In the genomic region with DNA sequence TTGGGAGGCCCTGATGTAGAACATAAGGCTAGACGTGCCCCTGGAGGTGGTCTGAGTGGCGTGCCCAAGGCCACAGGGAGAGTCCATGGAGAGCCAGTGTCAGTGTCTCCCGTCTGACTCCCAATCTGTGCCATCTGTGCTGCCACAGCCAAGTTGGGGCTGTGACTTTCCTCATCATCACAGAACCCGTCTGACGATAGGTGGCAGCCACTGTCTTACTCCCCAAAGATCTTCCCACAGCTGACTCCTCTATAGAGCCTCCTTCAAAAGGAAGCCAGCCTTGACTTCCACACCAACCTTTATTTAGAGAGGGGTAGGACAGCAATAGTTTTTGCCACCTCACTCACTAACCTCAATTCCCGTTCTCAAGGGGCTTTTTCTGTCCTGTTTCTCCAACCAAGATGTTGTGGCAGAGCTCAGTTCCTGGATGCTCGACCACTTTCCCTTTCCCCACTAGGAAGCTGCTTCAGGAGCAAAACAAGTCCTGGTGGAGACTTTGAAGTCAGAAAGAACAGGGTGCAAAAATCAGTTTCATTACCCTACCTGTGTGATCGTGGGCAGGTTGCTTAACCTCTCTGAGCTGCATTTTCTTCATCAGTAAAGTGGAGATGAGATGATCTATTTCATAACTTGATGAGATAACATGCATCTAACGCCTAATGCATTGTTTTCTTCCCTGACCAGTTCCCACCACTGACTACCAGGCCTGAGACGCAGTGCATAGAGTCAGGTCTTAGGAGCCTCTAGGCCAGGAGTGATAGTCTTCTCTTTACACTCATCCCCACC, we compare ENCODE assay signal across 17 cellular contexts.
A peak's percentile ranks its signal among the peaks of the same experiment; 100 is the strongest.
DNase-seq lines count a peak whose midpoint lies in the region; ATAC-seq, FAIRE-seq and TF ChIP-seq lines count a peak whose summit lies in the region.
"Had no signal": no experiment of that assay in that cellular context is flagged by ENCODE, and none has a peak within 500 bp of the region (broad histone marks: within the 10 kb centered on the region; RNA-seq: fewer than 3 reads in every experiment).

No MANE protein-coding gene starts in this region.

- no peak overlapping the region for H3K4me2 ChIP-seq in K562 (ENCODE audit: insufficient read depth, low read length)
- no peak overlapping the region for H3K4me2 ChIP-seq in trophoblast cell (ENCODE audit: low read length)
- H3K4me2 ChIP-seq: BLaER1 treated with 17β-estradiol and CSF1 and Interleukin-3, amounts not matched to agents 10 nM and 100 nM had no signal

- no peak overlapping the region for H3K23ac ChIP-seq in trophoblast cell (ENCODE audit: low read length)

- POLR2A ChIA-PET in K562 (lab: Yijun Ruan, JAX): no interaction called here

- no peak for TF ChIP-seq CTCF in K562 (IDR thresholded peaks at IDR 0.05 in 2 of 3, conservative IDR thresholded peaks at IDR 0.05 in 1 of 3; ENCODE audit: insufficient read depth in 2 of 3, low read depth in 1 of 3, low read length in 3 of 3)
- no peak for TF ChIP-seq CTCF in adrenal gland (IDR thresholded peaks at IDR 0.05)

- peak overlapping the region; percentile 94 for H4K91ac ChIP-seq in trophoblast cell (ENCODE audit: low read depth, low read length)

- FAIRE-seq in K562 (lab: Jason Lieb, UNC): no peak
- FAIRE-seq: G401.6, RCC 7860 had no signal

- no TSS peak for BruUV-seq in K562 (replicated peaks; lab: Mats Ljungman, UMichigan)

- DNase-seq in M059J (ENCODE audit: low read depth) (peak; percentile 13), K562 (ENCODE audit: extremely low read depth in 1 of 4, low spot score in 3 of 4) (no peak), trophoblast cell (no peak), NCI-H1092 treated with DMSO at 0.1 percent for 48 hours (lab: John Stamatoyannopoulos, UW) (no peak), adrenal gland (no peak)
- DNase-seq: CD8-positive, alpha-beta memory T cell; DND-41; NCI-H1436; NCI-H1930; NCI-H2171; NK-92 treated with Interleukin-12 subunit alpha and Interleukin-12 subunit beta, amount 100 ng/mL, for 24 hours; Right ventricle myocardium superior had no signal

- TF ChIP-seq POLR2A in K562 (conservative IDR thresholded peaks at IDR 0.05): no peak
- no peak for TF ChIP-seq POLR2A in adrenal gland (IDR thresholded peaks at IDR 0.05)

- TF ChIP-seq RAD21 in K562 (CRISPR knock-in tag; conservative IDR thresholded peaks at IDR 0.05 in 1 of 2, IDR thresholded peaks at IDR 0.05 in 1 of 2): no peak

- H2AFZ ChIP-seq in K562 (ENCODE audit: low read depth, low read length): 0 out of 2 replicates have a peak overlapping the region, but pooled peaks have one; percentile 12
- H2AFZ ChIP-seq in trophoblast cell (ENCODE audit: insufficient read depth, low read length, poor library complexity): no peak overlapping the region

- peaks cover 3 to 26% of the 10 kb centered on the region in 2 experiments; a peak in 3 of 5 replicates for H3K4me1 ChIP-seq in K562 (replicated peaks in 1 of 2; ENCODE audit: control insufficient read depth in 2 of 2, insufficient read depth in 2 of 2, low read length in 2 of 2)
- peaks cover 28% of the 10 kb centered on the region for H3K4me1 ChIP-seq in mesodermal cell (ENCODE audit: control insufficient read depth, insufficient read depth, low read length, poor library complexity, severe bottlenecking)
- H3K4me1 ChIP-seq in trophoblast cell (ENCODE audit: control insufficient read depth in 1 of 2, insufficient read depth in 2 of 2, low read length in 2 of 2): peaks cover 14 to 33% of the 10 kb centered on the region in 2 experiments
- no peaks in the 10 kb centered on the region for H3K4me1 ChIP-seq in adrenal gland (replicated peaks in 1 of 2)

- H3K79me1 ChIP-seq in trophoblast cell (ENCODE audit: low read length): peaks cover 19% of the 10 kb centered on the region

- 62% methylated on average over 10 of the region's 10 CpGs for WGBS in K562 (ENCODE audit: insufficient coverage, low coverage, missing lambda C conversion rate)
- WGBS in mesodermal cell (ENCODE audit: insufficient coverage in 2 of 2), 2 experiments: 85 to 92% methylated on average over 5 to 10 of the region's 10 CpGs
- no CpG with 5 or more reads among the region's 10 CpGs for WGBS in trophoblast cell (ENCODE audit: extremely low coverage, insufficient coverage, insufficient read length)
- WGBS in adrenal gland, 4 donors: 84 to 88% (median 86%) methylated on average over 10 of the region's 10 CpGs

- peak overlapping the region; percentile 15 for H4K12ac ChIP-seq in trophoblast cell (ENCODE audit: low read depth, low read length)

- in situ Hi-C loops in K562 (cut with MboI): no loop called here

- H4K8ac ChIP-seq in trophoblast cell (ENCODE audit: low read depth, low read length): peak overlapping the region; percentile 64

- H2AK5ac ChIP-seq in trophoblast cell (ENCODE audit: low read length): peak overlapping the region; percentile 67

- H3K27ac ChIP-seq in K562 (ENCODE audit: extremely low read depth, low read depth, low read length) (no peak overlapping the region), mesodermal cell (ENCODE audit: low read depth, low read length, severe bottlenecking) (peak overlapping the region; percentile 6), trophoblast cell (ENCODE audit: low read depth, low read length) (no peak overlapping the region), adrenal gland (no peak overlapping the region)
- H3K27ac ChIP-seq: BLaER1 treated with 17β-estradiol and CSF1 and Interleukin-3, amounts not matched to agents 10 nM and 100 nM had no signal

- H3K4me3 ChIP-seq in K562: no peak overlapping the region
- H3K4me3 ChIP-seq in mesodermal cell (ENCODE audit: extremely low read depth, insufficient read depth, low read length, poor library complexity, severe bottlenecking): no peak overlapping the region
- no peak overlapping the region for H3K4me3 ChIP-seq in trophoblast cell (ENCODE audit: low read depth, low read length)
- no peak overlapping the region for H3K4me3 ChIP-seq in adrenal gland
- H3K4me3 ChIP-seq: BLaER1 treated with 17β-estradiol and CSF1 and Interleukin-3, amounts not matched to agents 10 nM and 100 nM had no signal

- H3K14ac ChIP-seq in trophoblast cell (ENCODE audit: low read length): peak overlapping the region; percentile 84

- H3K9me1 ChIP-seq in K562 (ENCODE audit: control insufficient read depth, insufficient read depth, low read length): no peaks in the 10 kb centered on the region

- H3K9ac ChIP-seq in K562 (ENCODE audit: insufficient read depth in 1 of 2, low read depth in 2 of 2, low read length in 2 of 2) (no peak overlapping the region), trophoblast cell (ENCODE audit: low read length) (no peak overlapping the region)
- H3K9ac ChIP-seq: BLaER1 treated with 17β-estradiol and CSF1 and Interleukin-3, amounts not matched to agents 10 nM and 100 nM had no signal

- CTCF ChIA-PET in K562 (lab: Yijun Ruan, JAX; ENCODE audit: low intra/inter-chr PET ratio): interaction anchor here (0.6 kb wide), 1 partner anchor 7 kb away, joined by 3 read pairs; no protein-coding TSS in a partner anchor

- intact Hi-C loops in K562 (cut with micrococcal nuclease): no loop called here
- intact Hi-C loops in adrenal gland (cut with DNase I): no loop called here

- H2BK12ac ChIP-seq in trophoblast cell (ENCODE audit: low read length): peak overlapping the region; percentile 93

- peak overlapping the region; percentile 65 for H2BK5ac ChIP-seq in trophoblast cell (ENCODE audit: low read depth, low read length, poor library complexity)

- H3K79me2 ChIP-seq in K562 (ENCODE audit: control insufficient read depth, insufficient read depth, low read length) (no peaks in the 10 kb centered on the region), trophoblast cell (ENCODE audit: control insufficient read depth, insufficient read depth, low read length, poor library complexity) (no peaks in the 10 kb centered on the region)

- H3K9me3 ChIP-seq in K562 (replicated peaks; ENCODE audit: control insufficient read depth, insufficient read depth, low read depth, low read length) (no peaks in the 10 kb centered on the region), mesodermal cell (ENCODE audit: control insufficient read depth, low read length) (no peaks in the 10 kb centered on the region), trophoblast cell (ENCODE audit: insufficient read depth, low read depth, low read length) (no peaks in the 10 kb centered on the region), adrenal gland (replicated peaks in 1 of 3) (no peaks in the 10 kb centered on the region)
- H3K9me3 ChIP-seq: BLaER1 treated with 17β-estradiol and CSF1 and Interleukin-3, amounts not matched to agents 10 nM and 100 nM had no signal

- TF ChIP-seq EP300 in K562 (IDR thresholded peaks at IDR 0.05; ENCODE audit: low read length): no peak

- ATAC-seq in K562 (no peak), HG03095 (IDR thresholded peaks at IDR 0.05; ENCODE audit: unreplicated experiment) (no peak)

- peak overlapping the region; percentile 96 for H2BK120ac ChIP-seq in trophoblast cell (ENCODE audit: insufficient read depth, low read length, poor library complexity)

- no peaks in the 10 kb centered on the region for H4K20me1 ChIP-seq in K562 (replicated peaks; ENCODE audit: control insufficient read depth, insufficient read depth, low read length)
- H4K20me1 ChIP-seq: BLaER1 treated with 17β-estradiol and CSF1 and Interleukin-3, amounts not matched to agents 10 nM and 100 nM had no signal

- H3K36me3 ChIP-seq in K562 (ENCODE audit: control insufficient read depth, insufficient read depth, low read length) (no peaks in the 10 kb centered on the region), mesodermal cell (ENCODE audit: control insufficient read depth, insufficient read depth, low read length) (no peaks in the 10 kb centered on the region), trophoblast cell (ENCODE audit: control insufficient read depth in 1 of 2, insufficient read depth in 2 of 2, low read length in 2 of 2) (no peaks in the 10 kb centered on the region), adrenal gland (replicated peaks in 1 of 2) (no peaks in the 10 kb centered on the region)
- H3K36me3 ChIP-seq: BLaER1 treated with 17β-estradiol and CSF1 and Interleukin-3, amounts not matched to agents 10 nM and 100 nM had no signal

- H3K27me3 ChIP-seq in K562 (ENCODE audit: control insufficient read depth in 2 of 2, insufficient read depth in 2 of 2, low read length in 2 of 2): no peaks in the 10 kb centered on the region
- no peaks in the 10 kb centered on the region for H3K27me3 ChIP-seq in trophoblast cell (ENCODE audit: insufficient read depth, low read length)
- H3K27me3 ChIP-seq in adrenal gland: no peaks in the 10 kb centered on the region
- H3K27me3 ChIP-seq: BLaER1 treated with 17β-estradiol and CSF1 and Interleukin-3, amounts not matched to agents 10 nM and 100 nM had no signal

- H3K18ac ChIP-seq in trophoblast cell (ENCODE audit: low read length): peak overlapping the region; percentile 81

- peak overlapping the region; percentile 24 for H3K4ac ChIP-seq in trophoblast cell (ENCODE audit: low read depth, low read length)

TF ChIP-seq in K562, 482 proteins besides CTCF, POLR2A, EP300 and RAD21 (continues in another document):
- TF ChIP-seq CXXC5 (CRISPR knock-in tag; IDR thresholded peaks at IDR 0.05) (no peak), CSDE1 (IDR thresholded peaks at IDR 0.05) (no peak), KLF13 (tag; IDR thresholded peaks at IDR 0.05; ENCODE audit: borderline replicate concordance, low read depth) (no peak), RBM17 (IDR thresholded peaks at IDR 0.05; ENCODE audit: borderline replicate concordance, low read depth, low read length) (no peak), BCOR (IDR thresholded peaks at IDR 0.05) (peak; percentile 37; the same call in 1 of the 2 replicates), ZNF316 (IDR thresholded peaks at IDR 0.05) (no peak)
